Comparison of ENCODE assay signal across 7 cellular contexts in genomic region chr11:20211691-20212090, GRCh38.
"Had no signal": no experiment of that assay in that cellular context is flagged by ENCODE, and none has a peak within 500 bp of the region (broad histone marks: within the 10 kb centered on the region; RNA-seq: fewer than 3 reads in every experiment).

No MANE protein-coding gene starts in this region.

- H3K4me3 ChIP-seq: GM23248, K562 had no signal

- ATAC-seq: K562 had no signal

- H3K27ac ChIP-seq: GM23248 had no signal

- H2AFZ ChIP-seq: GM23248 had no signal

- H3K9ac ChIP-seq: GM23248 had no signal

- DNase-seq: GM23248, GOT3, H9, HCEC 1CT, IMR-90, KG1 had no signal
